In the genomic region with DNA sequence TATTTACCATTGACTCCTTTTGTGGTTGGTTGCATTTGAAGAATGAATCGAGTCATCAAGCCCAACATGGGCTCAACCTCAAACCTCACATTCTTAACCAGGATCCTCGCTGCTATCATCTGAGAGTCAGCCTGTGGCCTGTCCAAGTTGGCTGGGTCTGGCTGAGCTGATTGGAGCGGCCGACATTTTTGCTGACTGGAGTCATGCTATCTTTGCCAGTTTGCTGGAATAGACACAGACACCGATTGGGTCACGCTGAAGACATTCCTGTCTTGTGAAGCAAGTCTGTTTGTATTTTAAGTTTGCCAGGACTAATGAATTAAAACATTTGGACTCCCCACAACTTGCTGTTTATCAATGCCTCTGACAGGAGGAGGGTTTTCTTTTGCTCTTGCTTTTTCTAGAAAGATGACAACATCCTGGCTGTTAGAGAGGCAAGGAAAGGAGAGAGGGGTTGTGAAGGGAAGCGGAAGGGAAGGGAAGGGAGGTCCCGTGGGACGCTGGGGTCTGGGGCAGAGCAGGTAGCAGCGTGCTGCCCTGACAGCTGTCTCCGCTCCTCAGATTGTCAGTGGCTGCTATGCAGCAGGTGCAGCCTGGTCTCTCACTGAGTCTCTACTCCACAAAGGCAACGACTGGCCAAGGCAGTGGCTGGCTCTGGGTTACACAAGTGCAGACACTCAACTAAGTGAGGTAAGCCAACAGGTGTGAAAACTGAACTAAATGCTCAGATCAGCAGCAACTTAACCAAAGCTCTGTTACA, we compare ENCODE assay signal across 8 cellular contexts. TPM values are rescaled to one million over a fixed set of nuclear protein-coding genes. Genes with fewer than 3 reads are reported as not detected.
DNase-seq lines count a peak whose midpoint lies in the region; ATAC-seq and TF ChIP-seq lines count a peak whose summit lies in the region.

A gene with protein sequence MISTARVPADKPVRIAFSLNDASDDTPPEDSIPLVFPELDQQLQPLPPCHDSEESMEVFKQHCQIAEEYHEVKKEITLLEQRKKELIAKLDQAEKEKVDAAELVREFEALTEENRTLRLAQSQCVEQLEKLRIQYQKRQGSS (plus strand): TSS at position 411 of the 760 bp plus-strand sequence. CDS start 2,701 bp downstream, outside the sequence.

- peaks cover 0 to 2% (median 0%) of the 10 kb centered on the region in 4 donors for H3K9me3 ChIP-seq in sigmoid colon

- intact Hi-C loops in sigmoid colon (cut with DNase I), result no loop called here

- H3K4me3 ChIP-seq in sigmoid colon, result no peak within 1 kb of the TSS

- TF ChIP-seq EP300 in sigmoid colon (IDR thresholded peaks at IDR 0.05), result no peak

- ATAC-seq in GM18909 (IDR thresholded peaks at IDR 0.05; ENCODE audit: poor library complexity, unreplicated experiment) (peak; percentile 46), foreskin keratinocyte (peak; percentile 97), HG02973 (IDR thresholded peaks at IDR 0.05; ENCODE audit: unreplicated experiment) (no peak), HG02610 (IDR thresholded peaks at IDR 0.05; ENCODE audit: unreplicated experiment) (no peak)

- DNase-seq in RPMI7951 (ENCODE audit: low read depth), result peak; percentile 96
- peak; percentile 97 to 98 for DNase-seq in foreskin keratinocyte
- DNase-seq in sigmoid colon, result peak; percentile 81
- DNase-seq in GM13976 (ENCODE audit: low spot score), result no peak
- DNase-seq in NCI-H146 treated with DMSO at 0.1 percent for 48 hours (lab: John Stamatoyannopoulos, UW; ENCODE audit: unreplicated experiment), result no peak

- no peak for TF ChIP-seq POLR2A in sigmoid colon (IDR thresholded peaks at IDR 0.05)

- H3K27me3 ChIP-seq in foreskin keratinocyte (no peaks in the 10 kb centered on the region), sigmoid colon (no peaks in the 10 kb centered on the region)

- H3K4me1 ChIP-seq in foreskin keratinocyte (peaks cover 8% of the 10 kb centered on the region), sigmoid colon (peaks cover 0 to 16% (median 8%) of the 10 kb centered on the region in 4 donors)

- H3K36me3 ChIP-seq in sigmoid colon, result no peaks in the 10 kb centered on the region

- H3K27ac ChIP-seq in foreskin keratinocyte (no peak within 1 kb of the TSS), sigmoid colon (peak within 1 kb of the TSS in 3 of 4 donors; percentile 19 to 69 (median 63))

- in situ Hi-C loops in GM13976 (cut with MboI; ENCODE audit: low sequenced_read_pairs, unreplicated experiment), result no loop called here

- TF ChIP-seq CTCF in foreskin keratinocyte (conservative IDR thresholded peaks at IDR 0.05) (no peak), sigmoid colon (IDR thresholded peaks at IDR 0.05) (no peak), GM13976 (IDR thresholded peaks at IDR 0.05; ENCODE audit: borderline replicate concordance, control extremely low read depth, extremely low read depth, insufficient read depth, missing control alignments) (no peak)

- WGBS in sigmoid colon, 2 donors, result 72 to 85% methylated on average over 12 of the region's 12 CpGs

RNA-seq across cellular contexts. Expression of the gene that starts here (rescaled TPM):
- 10.0 and 14.8 TPM in 2 replicates for total RNA-seq in RPMI7951 (2014; rRNA removed; shearing (Covaris generic))
- total RNA-seq in foreskin keratinocyte (14.5 and 15.0 TPM in 2 replicates), sigmoid colon (10 to 100 TPM in 1 of 4 donors, 1 to 10 TPM in 3; 4.4 to 12.2 (median 5.3) TPM)
- polyA plus RNA-seq in foreskin keratinocyte (12.3 and 12.4 TPM in 2 replicates), sigmoid colon (1 to 10 TPM; 2.3 to 4.8 (median 4.1) TPM)

Comparison
In these comparisons a context has a peak if more than half of its experiments do, and no peak if none do; other contexts are left out.
1. ATAC-seq: peak in GM18909 (single experiment) and foreskin keratinocyte (single experiment); none in HG02973 (single experiment) and HG02610 (single experiment).
2. DNase-seq: peak in RPMI7951 (single experiment), foreskin keratinocyte (2 of 2) and sigmoid colon (single experiment); none in GM13976 (single experiment) and NCI-H146 treated with DMSO at 0.1 percent for 48 hours (single experiment).